Comparison of ENCODE assay signal across 8 cellular contexts in the genomic region with DNA sequence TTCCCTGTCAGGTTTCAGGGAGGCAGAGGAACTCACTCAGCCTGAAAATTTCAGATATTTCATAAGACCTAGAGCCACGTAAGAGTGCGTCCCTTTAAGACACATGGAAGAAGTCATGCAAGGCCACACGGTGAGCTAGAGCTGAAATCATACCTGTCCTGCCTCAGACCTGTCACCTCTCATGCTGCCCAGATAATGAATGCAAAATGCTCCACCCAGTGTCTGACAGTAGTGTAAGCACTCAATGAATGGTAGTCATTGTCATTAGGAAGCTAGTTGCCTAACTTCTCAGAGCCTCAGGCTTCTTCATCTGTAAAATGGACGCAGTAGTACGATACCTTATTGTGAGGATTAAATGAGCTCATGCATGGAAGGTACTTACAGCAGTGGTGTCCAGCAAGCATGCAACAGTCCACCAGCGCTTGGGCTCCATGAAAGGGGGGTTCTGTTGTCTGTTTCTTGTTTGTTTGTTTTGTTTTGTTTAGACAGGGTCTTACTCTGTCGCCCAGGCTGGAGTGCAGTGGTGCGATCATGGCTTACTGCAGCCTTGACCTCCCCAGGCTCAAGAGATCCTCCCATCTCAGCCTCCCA.
DNase-seq lines count a peak whose midpoint lies in the region; ATAC-seq and TF ChIP-seq lines count a peak whose summit lies in the region.

No MANE protein-coding gene starts in this region.

- TF ChIP-seq POLR2A in Peyer's patch (IDR thresholded peaks at IDR 0.05), result no peak

- peaks cover 35% of the 10 kb centered on the region for H3F3A ChIP-seq in smooth muscle cell (ENCODE audit: low read depth)

- H3K27me3 ChIP-seq in Peyer's patch (no peaks in the 10 kb centered on the region), smooth muscle cell (ENCODE audit: low read depth) (no peaks in the 10 kb centered on the region)

- H3K27ac ChIP-seq in Peyer's patch (peak overlapping the region in 3 of 4 donors; percentile 89 to 93 (median 89)), smooth muscle cell (ENCODE audit: low read depth) (no peak overlapping the region)

- no peak overlapping the region for H3K9ac ChIP-seq in smooth muscle cell (ENCODE audit: low read depth)

- TF ChIP-seq CTCF in Peyer's patch (IDR thresholded peaks at IDR 0.05), result peak in 2 of 6 experiments; percentile 6 to 11
- TF ChIP-seq CTCF in smooth muscle cell (IDR thresholded peaks at IDR 0.05; ENCODE audit: borderline replicate concordance, insufficient read depth, poor library complexity, severe bottlenecking), result no peak

- H3K9me3 ChIP-seq in Peyer's patch (no peaks in the 10 kb centered on the region), smooth muscle cell (replicated peaks; ENCODE audit: low read depth) (no peaks in the 10 kb centered on the region)

- peak; percentile 83 for ATAC-seq in esophagus mucosa
- ATAC-seq in HG03439 (IDR thresholded peaks at IDR 0.05; ENCODE audit: unreplicated experiment), result no peak
- ATAC-seq in activated CD4-positive, CD25-positive, alpha-beta regulatory T cell treated with anti-CD3 and anti-CD28 coated beads, Interleukin-2, amount 50 U/mL, for 24 hours, result no peak

- H3K27me3 Mint-ChIP-seq in activated CD4-positive, alpha-beta T cell treated with anti-CD3 and anti-CD28 coated beads, Interleukin-2, amount 10 ng/mL, durations not matched to agents 24 days and 14 days, result no peaks in the 10 kb centered on the region

- H3K36me3 Mint-ChIP-seq in activated CD4-positive, alpha-beta T cell treated with anti-CD3 and anti-CD28 coated beads, Interleukin-2, amount 10 ng/mL, durations not matched to agents 24 days and 14 days (ENCODE audit: low read depth), result no peaks in the 10 kb centered on the region

- WGBS in smooth muscle cell (ENCODE audit: low lambda C conversion rate), result 76% methylated on average over 8 of the region's 8 CpGs

- no peaks in the 10 kb centered on the region for H3K9me3 Mint-ChIP-seq in activated CD4-positive, alpha-beta T cell treated with anti-CD3 and anti-CD28 coated beads, Interleukin-2, amount 10 ng/mL, durations not matched to agents 24 days and 14 days

- DNase-seq in activated CD4-positive, alpha-beta T cell treated with anti-CD3 and anti-CD28 coated beads, Interleukin-2, amount 10 ng/mL, durations not matched to agents 24 days and 14 days, result peak; percentile 68
- DNase-seq in activated CD4-positive, alpha-beta T cell treated with anti-CD3 and anti-CD28 coated beads, Interleukin-2, amount 50 U/mL, for 4 hours, result no peak
- no peak for DNase-seq in Peyer's patch
- DNase-seq in smooth muscle cell (lab: John Stamatoyannopoulos, UW; ENCODE audit: unreplicated experiment), result no peak
- DNase-seq in COLO829 (ENCODE audit: low spot score), result no peak

- H4K20me1 ChIP-seq in smooth muscle cell (ENCODE audit: low read depth), result no peaks in the 10 kb centered on the region

- H3K4me1 Mint-ChIP-seq in activated CD4-positive, alpha-beta T cell treated with anti-CD3 and anti-CD28 coated beads, Interleukin-2, amount 10 ng/mL, durations not matched to agents 24 days and 14 days, result peaks cover 24% of the 10 kb centered on the region

- peak overlapping the region; percentile 91 for H3K4me3 Mint-ChIP-seq in activated CD4-positive, alpha-beta T cell treated with anti-CD3 and anti-CD28 coated beads, Interleukin-2, amount 10 ng/mL, durations not matched to agents 24 days and 14 days

- intact Hi-C loops in activated CD4-positive, alpha-beta T cell treated with anti-CD3 and anti-CD28 coated beads, Interleukin-2, amount 10 ng/mL, durations not matched to agents 24 days and 14 days (cut with micrococcal nuclease), result loop anchor here (1.0 to 5.0 kb wide), 4 partner anchors 103 to 247 kb away; partner anchors contain the start of gene KSR1

- H3K4me3 ChIP-seq in Peyer's patch (peak overlapping the region in 3 of 4 donors; percentile 71 to 79 (median 74)), smooth muscle cell (peak overlapping the region; percentile 63)

- peak overlapping the region; percentile 81 for H3K27ac Mint-ChIP-seq in activated CD4-positive, alpha-beta T cell treated with anti-CD3 and anti-CD28 coated beads, Interleukin-2, amount 10 ng/mL, durations not matched to agents 24 days and 14 days

- peak overlapping the region; percentile 89 for H3K4me2 ChIP-seq in smooth muscle cell

- H2AFZ ChIP-seq in smooth muscle cell (ENCODE audit: low read depth), result peak overlapping the region; percentile 94

- H3K4me1 ChIP-seq in Peyer's patch (peaks cover 3 to 14% (median 6%) of the 10 kb centered on the region in 4 donors), smooth muscle cell (ENCODE audit: low read depth) (peaks cover 5% of the 10 kb centered on the region)

- no peaks in the 10 kb centered on the region for H3K36me3 ChIP-seq in Peyer's patch
- no peaks in the 10 kb centered on the region for H3K36me3 ChIP-seq in smooth muscle cell (ENCODE audit: low read depth)

- H3K79me2 ChIP-seq in smooth muscle cell (ENCODE audit: low read depth), result no peaks in the 10 kb centered on the region
